ENCODE assay signal across 2 cellular contexts in genomic region chr19:40598918-40599307, GRCh38.
TF ChIP-seq lines count a peak whose summit lies in the region.

No MANE protein-coding gene starts in this region.

TF ChIP-seq in HCT116, 20 proteins besides CTCF, POLR2A, EP300 and RAD21 (continued from another document):
- TF ChIP-seq REST (IDR thresholded peaks at IDR 0.05; ENCODE audit: low read depth), result no peak
- TF ChIP-seq ZFX (IDR thresholded peaks at IDR 0.05), result no peak
- no peak for TF ChIP-seq EZH2phosphoT487 (IDR thresholded peaks at IDR 0.05; ENCODE audit: borderline replicate concordance)
- TF ChIP-seq MAX (IDR thresholded peaks at IDR 0.05), result no peak
- no peak for TF ChIP-seq ZNF274 (IDR thresholded peaks at IDR 0.05; ENCODE audit: low read depth, low read length)
- TF ChIP-seq CEBPB (IDR thresholded peaks at IDR 0.05; ENCODE audit: low read depth), result no peak
- TF ChIP-seq YY1 (IDR thresholded peaks at IDR 0.05; ENCODE audit: extremely low read depth, insufficient replicate concordance, low read depth, low read length), result no peak
- no peak for TF ChIP-seq EZH2 (IDR thresholded peaks at IDR 0.05)
- no peak for TF ChIP-seq SP1 (IDR thresholded peaks at IDR 0.05; ENCODE audit: low read depth)
- TF ChIP-seq CBX3 (IDR thresholded peaks at IDR 0.05; ENCODE audit: low read depth), result no peak
- TF ChIP-seq SIN3A (IDR thresholded peaks at IDR 0.05; ENCODE audit: low read depth), result no peak
TF ChIP-seq in HCT116: peak in this region for 0.

TF ChIP-seq in neural cell, 6 proteins besides CTCF, POLR2A, EP300 and RAD21 (continued from another document):
- TF ChIP-seq REST (IDR thresholded peaks at IDR 0.05; ENCODE audit: borderline replicate concordance) (no peak), TAF1 (IDR thresholded peaks at IDR 0.05; ENCODE audit: low read depth) (no peak), MXI1 (conservative IDR thresholded peaks at IDR 0.05; ENCODE audit: poor library complexity, severe bottlenecking) (no peak), EZH2 (IDR thresholded peaks at IDR 0.05; ENCODE audit: borderline replicate concordance, insufficient read depth, low read length, poor library complexity, severe bottlenecking) (no peak)
TF ChIP-seq in neural cell: peak in this region for 0.
